Comparison of ENCODE assay signal across 11 cellular contexts in the genomic region with DNA sequence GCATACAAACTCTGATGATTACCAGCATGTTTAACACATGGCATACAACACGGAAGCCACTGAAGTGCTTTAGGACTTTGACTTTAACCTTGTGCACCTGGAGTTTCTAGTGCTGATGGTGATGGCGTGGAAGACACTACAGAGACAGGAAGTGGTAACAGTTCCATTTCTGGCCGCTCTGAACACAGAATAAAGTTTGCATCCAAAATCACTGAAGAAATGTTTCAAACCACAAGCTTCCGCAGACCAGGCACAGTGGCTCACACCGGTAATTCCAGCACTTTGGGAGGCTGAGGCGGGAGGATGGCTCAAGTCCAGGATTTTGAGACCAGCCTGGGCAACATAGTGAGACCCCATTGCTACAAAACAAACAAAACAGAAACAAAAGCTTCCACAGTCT.
DNase-seq lines count a peak whose midpoint lies in the region; ATAC-seq lines count a peak whose summit lies in the region.
"Had no signal": no experiment of that assay in that cellular context is flagged by ENCODE, and none has a peak within 500 bp of the region (broad histone marks: within the 10 kb centered on the region; RNA-seq: fewer than 3 reads in every experiment).

No MANE protein-coding gene starts in this region.

- ATAC-seq in GM18520 (IDR thresholded peaks at IDR 0.05; ENCODE audit: unreplicated experiment) (peak; percentile 67), GM21423 (IDR thresholded peaks at IDR 0.05; ENCODE audit: unreplicated experiment) (peak; percentile 80), HG03469 (IDR thresholded peaks at IDR 0.05; ENCODE audit: unreplicated experiment) (peak; percentile 62)
- ATAC-seq: lower lobe of right lung had no signal

- DNase-seq in germinal center (ENCODE audit: low spot score): peak; percentile 53
- DNase-seq in COR-L47 (lab: John Stamatoyannopoulos, UW): no peak
- no peak for DNase-seq in NOMO-1 (lab: John Stamatoyannopoulos, UW; ENCODE audit: unreplicated experiment in 2 of 2)
- no peak for DNase-seq in DMS79 treated with DMSO at 0.1 percent for 48 hours (lab: John Stamatoyannopoulos, UW)
- DNase-seq in 8988T: no peak
- DNase-seq: lower lobe of right lung, NCI-H1930, WERI-Rb-1 had no signal
